In the genomic region with DNA sequence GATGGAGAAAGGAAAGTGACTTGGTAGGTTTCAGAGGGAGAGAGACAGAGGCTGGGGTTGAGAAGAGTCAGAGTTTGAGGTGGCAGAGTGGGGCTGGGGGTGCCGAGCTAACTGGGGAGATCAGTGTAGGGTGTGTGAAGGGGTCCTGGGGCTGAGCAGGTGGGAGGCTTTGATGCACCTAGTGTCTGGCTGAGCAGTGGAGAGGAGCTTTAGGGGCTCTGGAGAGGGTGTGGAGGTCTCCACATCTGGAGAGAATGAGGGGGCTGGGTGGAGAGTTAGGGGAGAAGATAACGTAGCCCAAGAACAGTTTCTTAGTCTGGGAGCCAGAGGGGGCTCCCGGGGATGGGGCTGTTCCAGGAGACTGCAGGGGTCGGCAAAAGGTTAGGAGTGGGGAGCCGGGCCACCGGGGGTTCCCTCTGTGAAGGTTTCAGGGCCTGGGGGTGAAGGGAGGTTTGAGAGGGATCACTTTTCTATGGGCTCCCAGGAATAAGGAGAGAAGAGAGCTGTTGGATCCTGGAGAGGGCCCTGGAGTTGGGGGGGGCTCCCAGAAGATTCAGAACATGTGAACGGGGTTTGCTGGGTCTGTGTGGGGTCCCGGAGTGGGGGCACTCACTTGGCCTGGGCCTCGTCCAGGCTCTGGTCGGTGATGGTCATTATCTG, we compare ENCODE assay signal across 1 cellular context.
TF ChIP-seq lines count a peak whose summit lies in the region.

No MANE protein-coding gene starts in this region.

TF ChIP-seq in IMR-90, 13 proteins besides CTCF, POLR2A, EP300 and RAD21 (continued from another document):
- TF ChIP-seq FOS (IDR thresholded peaks at IDR 0.05; ENCODE audit: low read depth, low read length) (no peak), MAZ (IDR thresholded peaks at IDR 0.05; ENCODE audit: borderline replicate concordance, low read depth, low read length) (no peak), RCOR1 (IDR thresholded peaks at IDR 0.05; ENCODE audit: insufficient replicate concordance, low read length) (no peak), RFX5 (IDR thresholded peaks at IDR 0.05; ENCODE audit: low read depth, low read length) (no peak), MAFK (IDR thresholded peaks at IDR 0.05; ENCODE audit: low read depth, low read length) (no peak), SMC3 (IDR thresholded peaks at IDR 0.05; ENCODE audit: low read depth, low read length) (no peak)
- TF ChIP-seq, protein P1, sequence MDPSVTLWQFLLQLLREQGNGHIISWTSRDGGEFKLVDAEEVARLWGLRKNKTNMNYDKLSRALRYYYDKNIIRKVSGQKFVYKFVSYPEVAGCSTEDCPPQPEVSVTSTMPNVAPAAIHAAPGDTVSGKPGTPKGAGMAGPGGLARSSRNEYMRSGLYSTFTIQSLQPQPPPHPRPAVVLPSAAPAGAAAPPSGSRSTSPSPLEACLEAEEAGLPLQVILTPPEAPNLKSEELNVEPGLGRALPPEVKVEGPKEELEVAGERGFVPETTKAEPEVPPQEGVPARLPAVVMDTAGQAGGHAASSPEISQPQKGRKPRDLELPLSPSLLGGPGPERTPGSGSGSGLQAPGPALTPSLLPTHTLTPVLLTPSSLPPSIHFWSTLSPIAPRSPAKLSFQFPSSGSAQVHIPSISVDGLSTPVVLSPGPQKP (IDR thresholded peaks at IDR 0.05; ENCODE audit: borderline replicate concordance, low read depth, low read length) = no peak
